17 cellular contexts compared by ENCODE assay signal in genomic region chr2:20913460-20913859, GRCh38.
"Had no signal": no experiment of that assay in that cellular context is flagged by ENCODE, and none has a peak within 500 bp of the region (broad histone marks: within the 10 kb centered on the region; RNA-seq: fewer than 3 reads in every experiment).

No MANE protein-coding gene starts in this region.

- H3K9ac ChIP-seq: SK-N-SH had no signal

- DNase-seq: KBM-7, MV-4-11, NCI-H1048, NCI-H1105, NCI-H1417, NCI-H1436 treated with DMSO at 0.1 percent for 48 hours, NCI-H1694, NCI-H187 treated with DMSO at 0.1 percent for 48 hours, NCI-H2029 treated with DMSO at 0.1 percent for 48 hours, NCI-H2171 treated with DMSO at 0.1 percent for 48 hours, NCI-H345, NCI-H524, NCI-H69, NCI-H774, RPMI8226, SHP77, SK-N-SH had no signal

- H3K9me2 ChIP-seq: SK-N-SH had no signal

- H3K4me2 ChIP-seq: SK-N-SH had no signal

- H3K9me3 ChIP-seq: SK-N-SH had no signal
